In the genomic region with DNA sequence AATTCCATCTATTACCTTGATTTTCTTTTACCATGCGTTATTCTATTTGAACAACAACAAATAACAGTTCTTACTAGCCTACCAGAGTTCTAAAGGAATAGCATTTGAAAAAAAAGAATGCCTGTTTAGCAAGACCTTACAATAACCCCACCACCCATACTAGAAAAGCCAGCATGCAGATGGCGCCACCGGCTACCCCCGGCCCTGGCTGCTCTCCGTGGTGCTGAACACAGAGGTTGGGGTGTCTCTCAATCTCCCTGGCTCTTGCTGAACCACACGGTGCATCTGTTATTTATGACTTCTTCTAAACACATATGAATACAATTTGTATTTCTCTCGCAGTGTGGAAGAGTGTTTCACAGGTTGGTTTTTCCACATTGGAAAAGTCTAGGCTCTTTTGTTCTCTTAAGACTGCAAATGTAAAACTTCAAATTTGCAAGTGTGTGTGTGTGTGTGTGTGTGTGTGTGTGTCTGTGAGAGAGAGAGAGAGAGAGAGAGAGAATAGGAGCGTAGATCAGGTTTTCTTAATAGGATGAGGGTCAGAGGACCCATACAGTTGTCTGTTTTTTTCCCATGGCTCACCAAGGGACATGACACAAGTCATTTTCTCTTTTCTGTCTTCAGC, we compare ENCODE assay signal across 14 cellular contexts. TPM values are rescaled to one million over a fixed set of nuclear protein-coding genes. Genes with fewer than 3 reads are reported as not detected.
DNase-seq lines count a peak whose midpoint lies in the region; ATAC-seq and TF ChIP-seq lines count a peak whose summit lies in the region.
"Had no signal": no experiment of that assay in that cellular context is flagged by ENCODE, and none has a peak within 500 bp of the region (broad histone marks: within the 10 kb centered on the region; RNA-seq: fewer than 3 reads in every experiment).

No MANE protein-coding gene starts in this region.

- H3K27ac ChIP-seq in hepatocyte = no peak overlapping the region
- no peak overlapping the region for H3K27ac ChIP-seq in heart right ventricle

- H3K27me3 ChIP-seq in hepatocyte (peaks cover 5% of the 10 kb centered on the region), heart right ventricle (peaks cover 0 to 49% (median 19%) of the 10 kb centered on the region in 7 donors)

- H3K4me1 ChIP-seq in hepatocyte (ENCODE audit: insufficient read depth) (no peaks in the 10 kb centered on the region), heart right ventricle (no peaks in the 10 kb centered on the region)

- DNase-seq in COLO829 (ENCODE audit: low spot score) (peak; percentile 18), GM13977 (ENCODE audit: low spot score) (no peak), hepatocyte (ENCODE audit: low spot score) (peak; percentile 51), NCI-H69 (lab: John Stamatoyannopoulos, UW) (no peak), heart right ventricle (no peak)
- no peak for DNase-seq in stimulated activated naive CD8-positive, alpha-beta T cell treated with anti-CD3 and anti-CD28 coated beads, Interleukin-15, amount 100 ng/mL, for 72 hours
- DNase-seq: aorta; GOT3; naive thymus-derived CD8-positive, alpha-beta T cell; NCI-H146; SHP77 treated with DMSO at 0.1 percent for 48 hours had no signal

- no peak overlapping the region for H3K4me3 ChIP-seq in hepatocyte
- H3K4me3 ChIP-seq in heart right ventricle = no peak overlapping the region

- 10% methylated on average over 8 of the region's 8 CpGs for WGBS in hepatocyte (ENCODE audit: low lambda C conversion rate, missing lambda C conversion rate)
- WGBS in heart right ventricle, 2 donors = 3 to 6% methylated on average over 8 of the region's 8 CpGs

- no peaks in the 10 kb centered on the region for H3K4me1 Mint-ChIP-seq in stimulated activated naive CD8-positive, alpha-beta T cell treated with anti-CD3 and anti-CD28 coated beads, Interleukin-15, amount 100 ng/mL, for 72 hours
- H3K4me1 Mint-ChIP-seq: stimulated activated memory B cell treated with anti-CD40 and anti-IgM and Interleukin-4, amounts not matched to agents 10 μg/mL and 1 μg/mL and 100 μg/mL, for 72 hours had no signal

- no peak overlapping the region for H3K27ac Mint-ChIP-seq in stimulated activated naive CD8-positive, alpha-beta T cell treated with anti-CD3 and anti-CD28 coated beads, Interleukin-15, amount 100 ng/mL, for 72 hours
- H3K27ac Mint-ChIP-seq: stimulated activated memory B cell treated with anti-CD40 and anti-IgM and Interleukin-4, amounts not matched to agents 10 μg/mL and 1 μg/mL and 100 μg/mL, for 72 hours had no signal

- TF ChIP-seq CTCF in GM13977 (IDR thresholded peaks at IDR 0.05; ENCODE audit: extremely low read depth, insufficient read depth, missing control alignments) (peak; percentile 21), hepatocyte (IDR thresholded peaks at IDR 0.05; ENCODE audit: poor library complexity) (no peak), heart right ventricle (IDR thresholded peaks at IDR 0.05) (peak in 2 of 9 donors; percentile 17 to 18)

- intact Hi-C loops in heart right ventricle (cut with DNase I) = no loop called here

- no peaks in the 10 kb centered on the region for H3K9me3 Mint-ChIP-seq in stimulated activated naive CD8-positive, alpha-beta T cell treated with anti-CD3 and anti-CD28 coated beads, Interleukin-15, amount 100 ng/mL, for 72 hours
- H3K9me3 Mint-ChIP-seq: stimulated activated memory B cell treated with anti-CD40 and anti-IgM and Interleukin-4, amounts not matched to agents 10 μg/mL and 1 μg/mL and 100 μg/mL, for 72 hours had no signal

- H3K27me3 Mint-ChIP-seq in stimulated activated naive CD8-positive, alpha-beta T cell treated with anti-CD3 and anti-CD28 coated beads, Interleukin-15, amount 100 ng/mL, for 72 hours = peaks cover 35% of the 10 kb centered on the region

- H3K36me3 ChIP-seq in hepatocyte (replicated peaks; ENCODE audit: insufficient read depth, low read depth) (no peaks in the 10 kb centered on the region), heart right ventricle (no peaks in the 10 kb centered on the region)

- no peak overlapping the region for H3K4me2 ChIP-seq in hepatocyte

- in situ Hi-C loops in GM13977 (cut with MboI; ENCODE audit: low pct_unique_long_range_greater_than_20kb, low sequenced_read_pairs, unreplicated experiment) = no loop called here

- ATAC-seq in heart right ventricle = no peak
- ATAC-seq in stimulated activated naive CD8-positive, alpha-beta T cell treated with anti-CD3 and anti-CD28 coated beads, Interleukin-15, amount 100 ng/mL, for 72 hours = no peak
- no peak for ATAC-seq in HG03108 (IDR thresholded peaks at IDR 0.05; ENCODE audit: unreplicated experiment)
- ATAC-seq: naive thymus-derived CD8-positive, alpha-beta T cell; stimulated activated memory B cell treated with anti-CD40 and anti-IgM and Interleukin-4, amounts not matched to agents 10 μg/mL and 1 μg/mL and 100 μg/mL, for 72 hours had no signal

- H3K9me2 ChIP-seq in hepatocyte (replicated peaks; ENCODE audit: insufficient read depth) = no peaks in the 10 kb centered on the region

- no peaks in the 10 kb centered on the region for H3K79me2 ChIP-seq in hepatocyte

- no peak overlapping the region for H3K4me3 Mint-ChIP-seq in stimulated activated naive CD8-positive, alpha-beta T cell treated with anti-CD3 and anti-CD28 coated beads, Interleukin-15, amount 100 ng/mL, for 72 hours
- H3K4me3 Mint-ChIP-seq: naive thymus-derived CD8-positive, alpha-beta T cell; stimulated activated memory B cell treated with anti-CD40 and anti-IgM and Interleukin-4, amounts not matched to agents 10 μg/mL and 1 μg/mL and 100 μg/mL, for 72 hours had no signal

- no peak overlapping the region for H2AFZ ChIP-seq in hepatocyte

- no peaks in the 10 kb centered on the region for H4K20me1 ChIP-seq in hepatocyte (ENCODE audit: insufficient read depth, poor library complexity, severe bottlenecking)

- no peaks in the 10 kb centered on the region for H3K9me3 ChIP-seq in hepatocyte (ENCODE audit: low read depth)
- H3K9me3 ChIP-seq in heart right ventricle = no peaks in the 10 kb centered on the region

TF ChIP-seq in PFSK-1, 5 proteins besides CTCF, POLR2A, EP300 and RAD21:
- TF ChIP-seq SIN3A (IDR thresholded peaks at IDR 0.05; ENCODE audit: borderline replicate concordance, insufficient read depth, low read length) (no peak), POLR2AphosphoS5 (IDR thresholded peaks at IDR 0.05; ENCODE audit: low read depth, low read length) (no peak), FOXP2 (optimal IDR thresholded peaks at IDR 0.05; ENCODE audit: borderline replicate concordance, extremely low read depth, extremely low read length, insufficient read depth) (no peak)
- TF ChIP-seq, protein P1, sequence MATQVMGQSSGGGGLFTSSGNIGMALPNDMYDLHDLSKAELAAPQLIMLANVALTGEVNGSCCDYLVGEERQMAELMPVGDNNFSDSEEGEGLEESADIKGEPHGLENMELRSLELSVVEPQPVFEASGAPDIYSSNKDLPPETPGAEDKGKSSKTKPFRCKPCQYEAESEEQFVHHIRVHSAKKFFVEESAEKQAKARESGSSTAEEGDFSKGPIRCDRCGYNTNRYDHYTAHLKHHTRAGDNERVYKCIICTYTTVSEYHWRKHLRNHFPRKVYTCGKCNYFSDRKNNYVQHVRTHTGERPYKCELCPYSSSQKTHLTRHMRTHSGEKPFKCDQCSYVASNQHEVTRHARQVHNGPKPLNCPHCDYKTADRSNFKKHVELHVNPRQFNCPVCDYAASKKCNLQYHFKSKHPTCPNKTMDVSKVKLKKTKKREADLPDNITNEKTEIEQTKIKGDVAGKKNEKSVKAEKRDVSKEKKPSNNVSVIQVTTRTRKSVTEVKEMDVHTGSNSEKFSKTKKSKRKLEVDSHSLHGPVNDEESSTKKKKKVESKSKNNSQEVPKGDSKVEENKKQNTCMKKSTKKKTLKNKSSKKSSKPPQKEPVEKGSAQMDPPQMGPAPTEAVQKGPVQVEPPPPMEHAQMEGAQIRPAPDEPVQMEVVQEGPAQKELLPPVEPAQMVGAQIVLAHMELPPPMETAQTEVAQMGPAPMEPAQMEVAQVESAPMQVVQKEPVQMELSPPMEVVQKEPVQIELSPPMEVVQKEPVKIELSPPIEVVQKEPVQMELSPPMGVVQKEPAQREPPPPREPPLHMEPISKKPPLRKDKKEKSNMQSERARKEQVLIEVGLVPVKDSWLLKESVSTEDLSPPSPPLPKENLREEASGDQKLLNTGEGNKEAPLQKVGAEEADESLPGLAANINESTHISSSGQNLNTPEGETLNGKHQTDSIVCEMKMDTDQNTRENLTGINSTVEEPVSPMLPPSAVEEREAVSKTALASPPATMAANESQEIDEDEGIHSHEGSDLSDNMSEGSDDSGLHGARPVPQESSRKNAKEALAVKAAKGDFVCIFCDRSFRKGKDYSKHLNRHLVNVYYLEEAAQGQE (IDR thresholded peaks at IDR 0.05; ENCODE audit: insufficient read depth in 1 of 2, low read depth in 2 of 2, low read length in 2 of 2) = peak; percentile 90 to 99

RNA-seq across cellular contexts. Expression of a gene that starts 13.6 kb away (rescaled TPM):
- polyA plus RNA-seq in PFSK-1 (2012; ENCODE audit: insufficient read length, low read depth) = not detected
- under 0.01 TPM in 1 of 2 replicates, not detected in the other for total RNA-seq in hepatocyte
- not detected in 2 replicates for polyA plus RNA-seq in hepatocyte
- total RNA-seq in heart right ventricle = 1 to 10 TPM in 1 of 10 donors, under 1 TPM in 9; 0.10 to 1.1 (median 0.27) TPM
- under 1 TPM; 0.16 to 0.44 TPM for polyA plus RNA-seq in heart right ventricle
- total RNA-seq: naive thymus-derived CD8-positive, alpha-beta T cell had no signal
- polyA plus RNA-seq: aorta; naive thymus-derived CD8-positive, alpha-beta T cell had no signal

Comparison
In these comparisons a context has a peak if more than half of its experiments do, and no peak if none do; other contexts are left out.
1. DNase-seq: peak in COLO829 (single experiment) and hepatocyte (single experiment); none in GM13977 (single experiment), NCI-H69 (single experiment), heart right ventricle (0 of 2) and stimulated activated naive CD8-positive, alpha-beta T cell treated with anti-CD3 and anti-CD28 coated beads, Interleukin-15, amount 100 ng/mL, for 72 hours (0 of 2).